In the genomic region with DNA sequence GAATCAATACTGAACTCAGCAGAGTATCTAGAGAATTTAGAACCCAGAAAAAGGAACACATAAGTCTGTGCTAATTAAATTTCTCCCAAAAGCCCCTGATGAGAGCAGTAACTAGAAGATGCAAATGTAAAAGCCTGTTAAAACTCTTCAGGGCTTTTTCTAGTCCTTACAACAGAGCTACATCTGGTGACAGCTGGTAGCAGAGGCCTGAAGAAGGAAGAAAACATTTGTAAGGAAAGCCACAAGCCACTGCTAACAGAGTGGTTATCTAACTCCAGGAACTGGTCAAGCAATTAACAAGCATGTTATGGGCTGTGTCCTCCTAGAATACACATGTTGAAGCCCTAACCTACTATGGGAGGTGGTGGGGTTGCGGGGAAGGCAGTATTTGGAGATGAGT, we compare ENCODE assay signal across 29 cellular contexts. TPM values are rescaled to one million over a fixed set of nuclear protein-coding genes. Genes with fewer than 3 reads are reported as not detected.
"Had no signal": no experiment of that assay in that cellular context is flagged by ENCODE, and none has a peak within 500 bp of the region (broad histone marks: within the 10 kb centered on the region; RNA-seq: fewer than 3 reads in every experiment).

No MANE protein-coding gene starts in this region.

- ATAC-seq: activated CD8-positive, alpha-beta memory T cell treated with anti-CD3 and anti-CD28 coated beads, Interleukin-2, amount 10 ng/mL, durations not matched to agents 7 days and 5 days; activated CD8-positive, alpha-beta T cell treated with anti-CD3 and anti-CD28 coated beads, Interleukin-2, amount 10 ng/mL, durations not matched to agents 7 days and 5 days; activated naive CD8-positive, alpha-beta T cell treated with anti-CD3 and anti-CD28 coated beads, Interleukin-2, amount 50 U/mL, for 24 hours had no signal

- H3K9me3 ChIP-seq: ascending aorta had no signal

- H3K36me3 ChIP-seq: cardiac muscle cell had no signal

- DNase-seq: activated B cell treated with CpG ODN at 0.5 μM for 24 hours; activated CD4-positive, alpha-beta memory T cell treated with anti-CD3 and anti-CD28 coated beads, Interleukin-2, amount 10 ng/mL, durations not matched to agents 7 days and 5 days; activated CD4-positive, alpha-beta T cell treated with anti-CD3 and anti-CD28 coated beads for 4 hours; activated CD4-positive, alpha-beta T cell treated with anti-CD3 and anti-CD28 coated beads, Interleukin-2, amount 10 ng/mL, durations not matched to agents 24 days and 14 days; activated CD4-positive, alpha-beta T cell treated with anti-CD3 and anti-CD28 coated beads, Interleukin-2, amount 50 U/mL, for 48 hours; activated CD4-positive, CD25-positive, alpha-beta regulatory T cell treated with anti-CD3 and anti-CD28 coated beads, Interleukin-2, amount 50 U/mL, for 72 hours; activated CD8-positive, alpha-beta memory T cell treated with anti-CD3 and anti-CD28 coated beads for 24 hours; activated CD8-positive, alpha-beta memory T cell treated with anti-CD3 and anti-CD28 coated beads, Interleukin-2, amount 10 ng/mL, durations not matched to agents 7 days and 5 days; activated CD8-positive, alpha-beta memory T cell treated with anti-CD3 and anti-CD28 coated beads, Interleukin-2, amount 50 U/mL, for 48 hours; activated CD8-positive, alpha-beta T cell treated with anti-CD3 and anti-CD28 coated beads, Interleukin-2, amount 10 ng/mL, durations not matched to agents 7 days and 5 days; activated effector memory CD4-positive, alpha-beta T cell treated with Interleukin-2 at 50 U/mL for 16 hours; activated gamma-delta T cell; activated naive CD4-positive, alpha-beta T cell treated with anti-CD3 and anti-CD28 coated beads, Interleukin-2, amount 10 ng/mL, durations not matched to agents 7 days and 5 days; activated naive CD4-positive, alpha-beta T cell treated with Interleukin-2 at 50 U/mL for 16 hours; activated naive CD8-positive, alpha-beta T cell treated with anti-CD3 and anti-CD28 coated beads, Interleukin-2, amount 10 ng/mL, durations not matched to agents 7 days and 5 days; activated naive CD8-positive, alpha-beta T cell treated with anti-CD3 and anti-CD28 coated beads, Interleukin-2, amount 50 U/mL, for 24 hours; activated T-cell treated with anti-CD3 and anti-CD28 coated beads, Interleukin-2, amount 50 U/mL, for 24 hours; activated T-cell treated with anti-CD3 and anti-CD28 coated beads, Interleukin-2, amount 50 U/mL, for 48 hours; amygdala; anterior cingulate cortex; central memory CD4-positive, alpha-beta T cell; T-helper 1 cell; T-helper 2 cell; T-helper 9 cell had no signal

- H3K4me3 ChIP-seq: ascending aorta, cardiac muscle cell had no signal

- H3K4me1 ChIP-seq: ascending aorta had no signal

- H3K27ac ChIP-seq: ascending aorta, cardiac muscle cell, VCaP had no signal

- H3K27me3 ChIP-seq: ascending aorta, cardiac muscle cell had no signal

RNA-seq across cellular contexts. Expression of gene ITIH5, which starts 24.2 kb away (rescaled TPM):
- total RNA-seq: activated B cell treated with CpG ODN at 0.5 μM for 24 hours; activated CD4-positive, alpha-beta memory T cell treated with anti-CD3 and anti-CD28 coated beads, Interleukin-2, amount 10 ng/mL, durations not matched to agents 7 days and 5 days; activated CD4-positive, alpha-beta T cell treated with anti-CD3 and anti-CD28 coated beads, Interleukin-2, amount 10 ng/mL, durations not matched to agents 24 days and 14 days; activated CD8-positive, alpha-beta memory T cell treated with anti-CD3 and anti-CD28 coated beads, Interleukin-2, amount 10 ng/mL, durations not matched to agents 7 days and 5 days; activated CD8-positive, alpha-beta T cell treated with anti-CD3 and anti-CD28 coated beads, Interleukin-2, amount 10 ng/mL, durations not matched to agents 7 days and 5 days; activated naive CD8-positive, alpha-beta T cell treated with anti-CD3 and anti-CD28 coated beads, Interleukin-2, amount 10 ng/mL, durations not matched to agents 7 days and 5 days; activated T-helper 2 cell treated with anti-CD3 and anti-CD28 coated beads, Interferon-gamma antibody, Interleukin-2, Interleukin-4, amounts not matched to agents 10 μg/mL and 5 μg/mL and 100 μg/mL, durations not matched to agents 14 hours and 24 hours and 36 hours; bronchial epithelial cell had no signal
